ENCODE assay signal across 2 cellular contexts in the genomic region with DNA sequence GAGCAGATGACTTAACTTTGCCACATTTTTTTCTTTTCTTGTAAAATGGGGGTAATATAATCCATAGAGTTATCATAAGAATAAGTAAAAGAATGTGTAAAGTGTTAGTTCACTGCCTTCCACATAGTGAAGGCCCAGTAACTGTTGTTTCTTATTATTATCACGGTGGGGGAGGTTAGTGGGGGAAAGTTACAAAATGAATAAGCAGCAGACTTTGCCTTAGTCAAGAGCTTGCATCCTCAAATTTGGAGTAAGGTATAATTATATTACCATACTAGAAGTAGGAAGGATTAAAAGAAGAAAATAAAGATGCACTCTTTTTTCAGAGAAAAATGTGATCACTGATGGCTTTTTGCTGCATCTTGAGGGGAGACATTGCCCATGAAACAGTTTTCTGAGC.
TF ChIP-seq lines count a peak whose summit lies in the region.

No MANE protein-coding gene starts in this region.

TF ChIP-seq in liver, 16 proteins besides CTCF, POLR2A, EP300 and RAD21 (continued from another document):
- TF ChIP-seq HNF4G (IDR thresholded peaks at IDR 0.05): no peak
- TF ChIP-seq JUND (IDR thresholded peaks at IDR 0.05): no peak
- no peak for TF ChIP-seq EGR1 (IDR thresholded peaks at IDR 0.05; ENCODE audit: low read depth in 2 of 2)
- no peak for TF ChIP-seq TAF1 (conservative IDR thresholded peaks at IDR 0.05)
- TF ChIP-seq GABPA (IDR thresholded peaks at IDR 0.05 in 1 of 2, conservative IDR thresholded peaks at IDR 0.05 in 1 of 2): no peak
- no peak for TF ChIP-seq RXRA (IDR thresholded peaks at IDR 0.05)
- no peak for TF ChIP-seq FOXA2 (IDR thresholded peaks at IDR 0.05)
- TF ChIP-seq, protein P1, sequence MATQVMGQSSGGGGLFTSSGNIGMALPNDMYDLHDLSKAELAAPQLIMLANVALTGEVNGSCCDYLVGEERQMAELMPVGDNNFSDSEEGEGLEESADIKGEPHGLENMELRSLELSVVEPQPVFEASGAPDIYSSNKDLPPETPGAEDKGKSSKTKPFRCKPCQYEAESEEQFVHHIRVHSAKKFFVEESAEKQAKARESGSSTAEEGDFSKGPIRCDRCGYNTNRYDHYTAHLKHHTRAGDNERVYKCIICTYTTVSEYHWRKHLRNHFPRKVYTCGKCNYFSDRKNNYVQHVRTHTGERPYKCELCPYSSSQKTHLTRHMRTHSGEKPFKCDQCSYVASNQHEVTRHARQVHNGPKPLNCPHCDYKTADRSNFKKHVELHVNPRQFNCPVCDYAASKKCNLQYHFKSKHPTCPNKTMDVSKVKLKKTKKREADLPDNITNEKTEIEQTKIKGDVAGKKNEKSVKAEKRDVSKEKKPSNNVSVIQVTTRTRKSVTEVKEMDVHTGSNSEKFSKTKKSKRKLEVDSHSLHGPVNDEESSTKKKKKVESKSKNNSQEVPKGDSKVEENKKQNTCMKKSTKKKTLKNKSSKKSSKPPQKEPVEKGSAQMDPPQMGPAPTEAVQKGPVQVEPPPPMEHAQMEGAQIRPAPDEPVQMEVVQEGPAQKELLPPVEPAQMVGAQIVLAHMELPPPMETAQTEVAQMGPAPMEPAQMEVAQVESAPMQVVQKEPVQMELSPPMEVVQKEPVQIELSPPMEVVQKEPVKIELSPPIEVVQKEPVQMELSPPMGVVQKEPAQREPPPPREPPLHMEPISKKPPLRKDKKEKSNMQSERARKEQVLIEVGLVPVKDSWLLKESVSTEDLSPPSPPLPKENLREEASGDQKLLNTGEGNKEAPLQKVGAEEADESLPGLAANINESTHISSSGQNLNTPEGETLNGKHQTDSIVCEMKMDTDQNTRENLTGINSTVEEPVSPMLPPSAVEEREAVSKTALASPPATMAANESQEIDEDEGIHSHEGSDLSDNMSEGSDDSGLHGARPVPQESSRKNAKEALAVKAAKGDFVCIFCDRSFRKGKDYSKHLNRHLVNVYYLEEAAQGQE (IDR thresholded peaks at IDR 0.05): no peak
- TF ChIP-seq, protein P2, sequence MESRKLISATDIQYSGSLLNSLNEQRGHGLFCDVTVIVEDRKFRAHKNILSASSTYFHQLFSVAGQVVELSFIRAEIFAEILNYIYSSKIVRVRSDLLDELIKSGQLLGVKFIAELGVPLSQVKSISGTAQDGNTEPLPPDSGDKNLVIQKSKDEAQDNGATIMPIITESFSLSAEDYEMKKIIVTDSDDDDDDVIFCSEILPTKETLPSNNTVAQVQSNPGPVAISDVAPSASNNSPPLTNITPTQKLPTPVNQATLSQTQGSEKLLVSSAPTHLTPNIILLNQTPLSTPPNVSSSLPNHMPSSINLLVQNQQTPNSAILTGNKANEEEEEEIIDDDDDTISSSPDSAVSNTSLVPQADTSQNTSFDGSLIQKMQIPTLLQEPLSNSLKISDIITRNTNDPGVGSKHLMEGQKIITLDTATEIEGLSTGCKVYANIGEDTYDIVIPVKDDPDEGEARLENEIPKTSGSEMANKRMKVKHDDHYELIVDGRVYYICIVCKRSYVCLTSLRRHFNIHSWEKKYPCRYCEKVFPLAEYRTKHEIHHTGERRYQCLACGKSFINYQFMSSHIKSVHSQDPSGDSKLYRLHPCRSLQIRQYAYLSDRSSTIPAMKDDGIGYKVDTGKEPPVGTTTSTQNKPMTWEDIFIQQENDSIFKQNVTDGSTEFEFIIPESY (IDR thresholded peaks at IDR 0.05): no peak
- TF ChIP-seq HNF4A (conservative IDR thresholded peaks at IDR 0.05): no peak
- TF ChIP-seq FOXA1 (IDR thresholded peaks at IDR 0.05): no peak

TF ChIP-seq in HepG2, 621 proteins besides CTCF, POLR2A, EP300 and RAD21:
- TF ChIP-seq, protein P3, sequence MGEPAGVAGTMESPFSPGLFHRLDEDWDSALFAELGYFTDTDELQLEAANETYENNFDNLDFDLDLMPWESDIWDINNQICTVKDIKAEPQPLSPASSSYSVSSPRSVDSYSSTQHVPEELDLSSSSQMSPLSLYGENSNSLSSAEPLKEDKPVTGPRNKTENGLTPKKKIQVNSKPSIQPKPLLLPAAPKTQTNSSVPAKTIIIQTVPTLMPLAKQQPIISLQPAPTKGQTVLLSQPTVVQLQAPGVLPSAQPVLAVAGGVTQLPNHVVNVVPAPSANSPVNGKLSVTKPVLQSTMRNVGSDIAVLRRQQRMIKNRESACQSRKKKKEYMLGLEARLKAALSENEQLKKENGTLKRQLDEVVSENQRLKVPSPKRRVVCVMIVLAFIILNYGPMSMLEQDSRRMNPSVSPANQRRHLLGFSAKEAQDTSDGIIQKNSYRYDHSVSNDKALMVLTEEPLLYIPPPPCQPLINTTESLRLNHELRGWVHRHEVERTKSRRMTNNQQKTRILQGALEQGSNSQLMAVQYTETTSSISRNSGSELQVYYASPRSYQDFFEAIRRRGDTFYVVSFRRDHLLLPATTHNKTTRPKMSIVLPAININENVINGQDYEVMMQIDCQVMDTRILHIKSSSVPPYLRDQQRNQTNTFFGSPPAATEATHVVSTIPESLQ (CRISPR knock-in tag; conservative IDR thresholded peaks at IDR 0.05): no peak
- no peak for TF ChIP-seq ZNF552 (CRISPR knock-in tag; IDR thresholded peaks at IDR 0.05; ENCODE audit: borderline replicate concordance)
- no peak for TF ChIP-seq FOXM1 (CRISPR knock-in tag; IDR thresholded peaks at IDR 0.05)
- no peak for TF ChIP-seq MTF1 (CRISPR knock-in tag; IDR thresholded peaks at IDR 0.05)
- TF ChIP-seq RNF2 (conservative IDR thresholded peaks at IDR 0.05; ENCODE audit: low read depth): no peak
- TF ChIP-seq HNRNPK (IDR thresholded peaks at IDR 0.05; ENCODE audit: low read depth, low read length, poor library complexity, severe bottlenecking): no peak
- no peak for TF ChIP-seq ZNF75D (CRISPR knock-in tag; IDR thresholded peaks at IDR 0.05; ENCODE audit: borderline replicate concordance)
- TF ChIP-seq ZBTB1 (CRISPR knock-in tag; IDR thresholded peaks at IDR 0.05; ENCODE audit: borderline replicate concordance): no peak
TF ChIP-seq in HepG2: peak in this region for 0.
